29 cellular contexts compared by ENCODE assay signal in the genomic region with DNA sequence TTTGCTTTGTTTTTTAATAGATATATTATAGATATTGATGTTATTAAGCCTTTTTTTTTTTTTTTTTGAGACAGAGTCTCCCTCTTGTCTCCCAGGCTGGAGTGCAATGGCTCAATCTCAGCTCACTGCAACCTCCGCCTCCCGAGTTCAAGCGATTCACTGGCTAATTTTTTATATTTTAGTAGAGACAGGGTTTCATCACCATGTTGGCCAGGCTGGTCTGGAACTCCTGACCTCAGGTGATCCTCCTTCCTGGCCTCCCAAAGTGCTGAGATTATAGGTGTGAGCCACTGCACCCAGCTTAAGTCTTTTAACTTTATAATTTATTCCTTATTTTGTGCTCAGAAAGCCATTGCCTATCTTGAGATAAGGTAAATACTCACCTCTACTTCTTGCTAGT.
"Had no signal": no experiment of that assay in that cellular context is flagged by ENCODE, and none has a peak within 500 bp of the region (broad histone marks: within the 10 kb centered on the region; RNA-seq: fewer than 3 reads in every experiment).

No MANE protein-coding gene starts in this region.

- DNase-seq: natural killer cell; occipital lobe; ovary; posterior cingulate gyrus; psoas muscle; right cardiac atrium; spleen; stimulated activated CD4-positive, alpha-beta T cell treated with anti-CD3 and anti-CD28 coated beads, Interleukin-15, amount 100 ng/mL, for 24 hours; stimulated activated CD4-positive, alpha-beta T cell treated with anti-CD3 and anti-CD28 coated beads, Interleukin-2, amount 100 ng/mL, for 24 hours; stimulated activated CD4-positive, alpha-beta T cell treated with anti-CD3 and anti-CD28 coated beads, Interleukin-2, amount 100 ng/mL, for 48 hours; stimulated activated CD4-positive, alpha-beta T cell treated with anti-CD3 and anti-CD28 coated beads, Interleukin-4, amount 100 ng/mL, for 24 hours; stimulated activated naive B cell treated with anti-CD40 and anti-IgM and Interleukin-4, amounts not matched to agents 10 μg/mL and 1 μg/mL and 100 μg/mL, for 72 hours; stimulated activated naive CD4-positive, alpha-beta T cell treated with Interleukin-2 at 50 U/mL for 16 hours; stomach; thyroid gland; trophoblast cell; upper lobe of left lung had no signal

- H3K36me3 Mint-ChIP-seq: natural killer cell; neural progenitor cell; stimulated activated effector memory CD8-positive, alpha-beta T cell treated with anti-CD3 and anti-CD28 coated beads, Interleukin-12 subunit alpha, Interleukin-12 subunit beta, amount 100 ng/mL, for 72 hours; stimulated activated naive B cell treated with anti-CD40 and anti-IgM and Interleukin-4, amounts not matched to agents 10 μg/mL and 1 μg/mL and 100 μg/mL, for 72 hours had no signal

- H3K79me2 ChIP-seq: parathyroid adenoma had no signal

- H3K27me3 ChIP-seq: neural progenitor cell, ovary, spleen, stomach, thyroid gland, tibial nerve, upper lobe of left lung, vagina had no signal

- H3K27me3 Mint-ChIP-seq: progenitor cell of endocrine pancreas had no signal

- H3K9me3 Mint-ChIP-seq: natural killer cell; stimulated activated effector memory CD8-positive, alpha-beta T cell treated with anti-CD3 and anti-CD28 coated beads, Interleukin-12 subunit alpha, Interleukin-12 subunit beta, amount 100 ng/mL, for 72 hours; stimulated activated naive CD8-positive, alpha-beta T cell treated with anti-CD3 and anti-CD28 coated beads, Interleukin-15, Interleukin-2, amounts not matched to agents 100 ng/mL and 50 ng/mL, for 24 hours had no signal

- H3K4me1 ChIP-seq: parathyroid adenoma, psoas muscle, stomach, thyroid gland, tibial nerve, upper lobe of left lung, vagina had no signal

- H3K36me3 ChIP-seq: neural progenitor cell, ovary, spleen, stomach, thoracic aorta, thyroid gland, tibial nerve, upper lobe of left lung, vagina had no signal

- ATAC-seq: natural killer cell; psoas muscle; right cardiac atrium; sciatic nerve; stimulated activated effector memory CD8-positive, alpha-beta T cell treated with anti-CD3 and anti-CD28 coated beads, Interleukin-12 subunit alpha, Interleukin-12 subunit beta, amount 100 ng/mL, for 72 hours; stimulated activated naive B cell treated with anti-CD40 and anti-IgM and Interleukin-4, amounts not matched to agents 10 μg/mL and 1 μg/mL and 100 μg/mL, for 72 hours had no signal

- H3K4me3 Mint-ChIP-seq: natural killer cell; nephron; neural progenitor cell; stimulated activated effector memory CD8-positive, alpha-beta T cell treated with anti-CD3 and anti-CD28 coated beads, Interleukin-12 subunit alpha, Interleukin-12 subunit beta, amount 100 ng/mL, for 72 hours; stimulated activated naive B cell treated with anti-CD40 and anti-IgM and Interleukin-4, amounts not matched to agents 10 μg/mL and 1 μg/mL and 100 μg/mL, for 72 hours; stimulated activated naive CD8-positive, alpha-beta T cell treated with anti-CD3 and anti-CD28 coated beads, Interleukin-15, Interleukin-2, amounts not matched to agents 100 ng/mL and 50 ng/mL, for 24 hours had no signal

- H3K27ac Mint-ChIP-seq: nephron; neural progenitor cell; stimulated activated effector memory CD8-positive, alpha-beta T cell treated with anti-CD3 and anti-CD28 coated beads, Interleukin-12 subunit alpha, Interleukin-12 subunit beta, amount 100 ng/mL, for 72 hours; stimulated activated naive CD8-positive, alpha-beta T cell treated with anti-CD3 and anti-CD28 coated beads, Interleukin-15, Interleukin-2, amounts not matched to agents 100 ng/mL and 50 ng/mL, for 24 hours had no signal

- H3K4me2 ChIP-seq: neural progenitor cell, smooth muscle cell had no signal

- H3K9me3 ChIP-seq: ovary, psoas muscle, spleen, stomach, thoracic aorta, thyroid gland, tibial nerve, upper lobe of left lung, vagina had no signal

- H3K27ac ChIP-seq: neural progenitor cell, ovary, parathyroid adenoma, psoas muscle, skin epidermis, spleen, stomach, thoracic aorta, thyroid gland, tibial nerve, upper lobe of left lung, vagina had no signal

- H2AFZ ChIP-seq: neural progenitor cell, parathyroid adenoma had no signal

- H3K9ac ChIP-seq: neural progenitor cell, parathyroid adenoma had no signal

- H3K4me3 ChIP-seq: neural progenitor cell, ovary, psoas muscle, skin epidermis, smooth muscle cell, spleen, stomach, thoracic aorta, thyroid gland, tibial nerve, upper lobe of left lung, vagina had no signal
